Comparison of ENCODE assay signal across 8 cellular contexts in genomic region chr2:217979151-217979811, GRCh38. TPM values are rescaled to one million over a fixed set of nuclear protein-coding genes. Genes with fewer than 3 reads are reported as not detected.
DNase-seq lines count a peak whose midpoint lies in the region; ATAC-seq and TF ChIP-seq lines count a peak whose summit lies in the region.

No MANE protein-coding gene starts in this region.

- peak overlapping the region; percentile 56 for H3K4me3 ChIP-seq in WI38 (ENCODE audit: low read depth, low read length)
- H3K4me3 ChIP-seq in fibroblast of the aortic adventitia (ENCODE audit: low read depth, low read length) = no peak overlapping the region
- no peak overlapping the region for H3K4me3 ChIP-seq in mucosa of descending colon
- H3K4me3 ChIP-seq in tibial nerve = peak overlapping the region; percentile 38 to 75 (median 50)

- no peak for TF ChIP-seq POLR2A in tibial nerve (IDR thresholded peaks at IDR 0.05)

- 25 to 35% methylated on average over 10 of the region's 10 CpGs for WGBS in tibial nerve, 2 donors

- H3K36me3 ChIP-seq in mucosa of descending colon (ENCODE audit: low read depth) (no peaks in the 10 kb centered on the region), tibial nerve (peaks cover 0 to 6% (median 0%) of the 10 kb centered on the region in 3 donors)

- no peak for TF ChIP-seq EP300 in tibial nerve (IDR thresholded peaks at IDR 0.05)

- H3K27me3 ChIP-seq in tibial nerve = peaks cover 0 to 4% of the 10 kb centered on the region in 2 donors

- peak; percentile 59 for DNase-seq in fibroblast of the aortic adventitia (ENCODE audit: low read depth)
- DNase-seq in mucosa of descending colon = peak in 1 of 3 donors; percentile 34
- DNase-seq in tibial nerve (ENCODE audit: low spot score in 2 of 2) = no peak
- no peak for DNase-seq in foreskin melanocyte
- no peak for DNase-seq in effector CD8-positive, alpha-beta T cell (lab: John Stamatoyannopoulos, UW)
- DNase-seq in inferior parietal cortex (ENCODE audit: extremely low spot score) = no peak

- intact Hi-C loops in mucosa of descending colon (cut with DNase I, micrococcal nuclease) = no loop called here

- TF ChIP-seq CTCF in WI38 (IDR thresholded peaks at IDR 0.05; ENCODE audit: low read depth, low read length) (no peak), fibroblast of the aortic adventitia (IDR thresholded peaks at IDR 0.05; ENCODE audit: insufficient read depth, low read length) (no peak), mucosa of descending colon (IDR thresholded peaks at IDR 0.05) (no peak), tibial nerve (IDR thresholded peaks at IDR 0.05) (no peak)

- H3K4me1 ChIP-seq in mucosa of descending colon (ENCODE audit: low read depth) = no peaks in the 10 kb centered on the region
- H3K4me1 ChIP-seq in tibial nerve = peaks cover 0 to 57% (median 16%) of the 10 kb centered on the region in 4 donors

- H3K9me3 ChIP-seq in mucosa of descending colon (no peaks in the 10 kb centered on the region), tibial nerve (no peaks in the 10 kb centered on the region)

- ATAC-seq in mucosa of descending colon = peak; percentile 8
- no peak for ATAC-seq in GM21526 (IDR thresholded peaks at IDR 0.05; ENCODE audit: low FRiP score, unreplicated experiment)

- peak overlapping the region; percentile 19 to 88 (median 70) for H3K27ac ChIP-seq in tibial nerve

RNA-seq across cellular contexts. Expression of gene TNS1, which starts 23.5 kb away (rescaled TPM):
- total RNA-seq in fibroblast of the aortic adventitia (ENCODE audit: low replicate concordance) (54.5 and 116 TPM in 2 replicates), mucosa of descending colon (1,000 to 10,000 TPM in 1 of 3 donors, 100 to 1,000 TPM in 1, 10 to 100 TPM in 1; 43.8 to 1,458 (median 121) TPM), tibial nerve (100 to 1,000 TPM; 461 to 648 (median 565) TPM)

Comparison
In these comparisons a context has a peak if more than half of its experiments do, and no peak if none do; other contexts are left out.
1. H3K4me3 ChIP-seq: peak in WI38 (single experiment) and tibial nerve (4 of 4); none in fibroblast of the aortic adventitia (single experiment) and mucosa of descending colon (single experiment).